1 cellular context compared by ENCODE assay signal in the genomic region with DNA sequence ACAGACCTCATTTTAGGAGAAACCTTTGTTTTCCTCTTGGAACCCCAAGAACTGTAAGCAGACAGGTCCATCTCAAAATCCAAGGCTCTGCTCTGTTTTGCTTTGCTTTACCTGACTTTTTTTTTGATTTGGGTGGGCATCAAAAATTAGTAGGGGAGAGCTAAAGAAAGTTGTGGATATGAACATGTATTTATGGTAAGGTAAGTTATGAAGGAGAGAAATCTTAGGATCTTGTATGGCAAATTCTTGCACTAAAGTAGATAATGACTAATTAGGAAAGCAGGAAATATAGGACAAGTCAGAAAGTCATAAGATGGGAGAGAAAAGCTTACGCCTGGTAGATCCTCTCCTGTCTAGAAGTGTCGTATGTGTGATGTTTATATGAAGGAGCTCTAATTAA.
TF ChIP-seq lines count a peak whose summit lies in the region.

No MANE protein-coding gene starts in this region.

TF ChIP-seq in K562, 482 proteins besides CTCF, POLR2A, EP300 and RAD21 (continued from another document):
- TF ChIP-seq, protein P1, sequence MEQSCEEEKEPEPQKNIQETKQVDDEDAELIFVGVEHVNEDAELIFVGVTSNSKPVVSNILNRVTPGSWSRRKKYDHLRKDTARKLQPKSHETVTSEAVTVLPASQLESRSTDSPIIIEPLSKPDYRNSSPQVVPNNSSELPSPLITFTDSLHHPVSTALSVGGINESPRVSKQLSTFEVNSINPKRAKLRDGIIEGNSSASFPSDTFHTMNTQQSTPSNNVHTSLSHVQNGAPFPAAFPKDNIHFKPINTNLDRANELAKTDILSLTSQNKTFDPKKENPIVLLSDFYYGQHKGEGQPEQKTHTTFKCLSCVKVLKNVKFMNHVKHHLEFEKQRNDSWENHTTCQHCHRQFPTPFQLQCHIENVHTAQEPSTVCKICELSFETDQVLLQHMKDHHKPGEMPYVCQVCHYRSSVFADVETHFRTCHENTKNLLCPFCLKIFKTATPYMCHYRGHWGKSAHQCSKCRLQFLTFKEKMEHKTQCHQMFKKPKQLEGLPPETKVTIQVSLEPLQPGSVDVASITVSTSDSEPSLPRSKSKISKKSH (CRISPR knock-in tag; IDR thresholded peaks at IDR 0.05) = no peak
- TF ChIP-seq, protein P2, sequence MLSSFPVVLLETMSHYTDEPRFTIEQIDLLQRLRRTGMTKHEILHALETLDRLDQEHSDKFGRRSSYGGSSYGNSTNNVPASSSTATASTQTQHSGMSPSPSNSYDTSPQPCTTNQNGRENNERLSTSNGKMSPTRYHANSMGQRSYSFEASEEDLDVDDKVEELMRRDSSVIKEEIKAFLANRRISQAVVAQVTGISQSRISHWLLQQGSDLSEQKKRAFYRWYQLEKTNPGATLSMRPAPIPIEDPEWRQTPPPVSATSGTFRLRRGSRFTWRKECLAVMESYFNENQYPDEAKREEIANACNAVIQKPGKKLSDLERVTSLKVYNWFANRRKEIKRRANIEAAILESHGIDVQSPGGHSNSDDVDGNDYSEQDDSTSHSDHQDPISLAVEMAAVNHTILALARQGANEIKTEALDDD (IDR thresholded peaks at IDR 0.05) = no peak
- TF ChIP-seq PTRF (tag; IDR thresholded peaks at IDR 0.05) (no peak), IRF2 (CRISPR knock-in tag; IDR thresholded peaks at IDR 0.05) (no peak), JUN (IDR thresholded peaks at IDR 0.05; ENCODE audit: borderline replicate concordance, low read depth, low read length) (no peak), JUN (CRISPR knock-in tag; IDR thresholded peaks at IDR 0.05; ENCODE audit: borderline replicate concordance) (no peak), ZNF224 (CRISPR knock-in tag; IDR thresholded peaks at IDR 0.05) (no peak), HDAC1 (IDR thresholded peaks at IDR 0.05) (peak in 1 of 2 experiments; percentile 80; a peak in 1 of 4 replicates), CBX5 (IDR thresholded peaks at IDR 0.05; ENCODE audit: borderline replicate concordance, low read depth) (no peak), NFXL1 (CRISPR knock-in tag; IDR thresholded peaks at IDR 0.05) (no peak), PPARD (CRISPR knock-in tag; IDR thresholded peaks at IDR 0.05) (no peak), ZNF197 (CRISPR knock-in tag; IDR thresholded peaks at IDR 0.05; ENCODE audit: low read depth) (no peak), MTA1 (IDR thresholded peaks at IDR 0.05; ENCODE audit: borderline replicate concordance) (no peak), NONO (IDR thresholded peaks at IDR 0.05; ENCODE audit: low read depth in 2 of 2, low read length in 1 of 2) (no peak), ZSCAN29 (IDR thresholded peaks at IDR 0.05) (no peak), MTF1 (CRISPR knock-in tag; IDR thresholded peaks at IDR 0.05; ENCODE audit: borderline replicate concordance) (no peak), SAFB2 (IDR thresholded peaks at IDR 0.05; ENCODE audit: borderline replicate concordance, low read depth, low read length, severe bottlenecking) (no peak), ZNF124 (CRISPR knock-in tag; IDR thresholded peaks at IDR 0.05) (no peak), ZBED1 (IDR thresholded peaks at IDR 0.05) (no peak), ARID2 (IDR thresholded peaks at IDR 0.05) (no peak), KHSRP (IDR thresholded peaks at IDR 0.05) (no peak), U2AF2 (optimal IDR thresholded peaks at IDR 0.05; ENCODE audit: low read depth, low read length) (no peak)
- TF ChIP-seq, protein P3, sequence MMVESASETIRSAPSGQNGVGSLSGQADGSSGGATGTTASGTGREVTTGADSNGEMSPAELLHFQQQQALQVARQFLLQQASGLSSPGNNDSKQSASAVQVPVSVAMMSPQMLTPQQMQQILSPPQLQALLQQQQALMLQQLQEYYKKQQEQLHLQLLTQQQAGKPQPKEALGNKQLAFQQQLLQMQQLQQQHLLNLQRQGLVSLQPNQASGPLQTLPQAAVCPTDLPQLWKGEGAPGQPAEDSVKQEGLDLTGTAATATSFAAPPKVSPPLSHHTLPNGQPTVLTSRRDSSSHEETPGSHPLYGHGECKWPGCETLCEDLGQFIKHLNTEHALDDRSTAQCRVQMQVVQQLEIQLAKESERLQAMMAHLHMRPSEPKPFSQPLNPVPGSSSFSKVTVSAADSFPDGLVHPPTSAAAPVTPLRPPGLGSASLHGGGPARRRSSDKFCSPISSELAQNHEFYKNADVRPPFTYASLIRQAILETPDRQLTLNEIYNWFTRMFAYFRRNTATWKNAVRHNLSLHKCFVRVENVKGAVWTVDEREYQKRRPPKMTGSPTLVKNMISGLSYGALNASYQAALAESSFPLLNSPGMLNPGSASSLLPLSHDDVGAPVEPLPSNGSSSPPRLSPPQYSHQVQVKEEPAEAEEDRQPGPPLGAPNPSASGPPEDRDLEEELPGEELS (CRISPR knock-in tag; IDR thresholded peaks at IDR 0.05; ENCODE audit: borderline replicate concordance) = no peak
- TF ChIP-seq, protein P4, sequence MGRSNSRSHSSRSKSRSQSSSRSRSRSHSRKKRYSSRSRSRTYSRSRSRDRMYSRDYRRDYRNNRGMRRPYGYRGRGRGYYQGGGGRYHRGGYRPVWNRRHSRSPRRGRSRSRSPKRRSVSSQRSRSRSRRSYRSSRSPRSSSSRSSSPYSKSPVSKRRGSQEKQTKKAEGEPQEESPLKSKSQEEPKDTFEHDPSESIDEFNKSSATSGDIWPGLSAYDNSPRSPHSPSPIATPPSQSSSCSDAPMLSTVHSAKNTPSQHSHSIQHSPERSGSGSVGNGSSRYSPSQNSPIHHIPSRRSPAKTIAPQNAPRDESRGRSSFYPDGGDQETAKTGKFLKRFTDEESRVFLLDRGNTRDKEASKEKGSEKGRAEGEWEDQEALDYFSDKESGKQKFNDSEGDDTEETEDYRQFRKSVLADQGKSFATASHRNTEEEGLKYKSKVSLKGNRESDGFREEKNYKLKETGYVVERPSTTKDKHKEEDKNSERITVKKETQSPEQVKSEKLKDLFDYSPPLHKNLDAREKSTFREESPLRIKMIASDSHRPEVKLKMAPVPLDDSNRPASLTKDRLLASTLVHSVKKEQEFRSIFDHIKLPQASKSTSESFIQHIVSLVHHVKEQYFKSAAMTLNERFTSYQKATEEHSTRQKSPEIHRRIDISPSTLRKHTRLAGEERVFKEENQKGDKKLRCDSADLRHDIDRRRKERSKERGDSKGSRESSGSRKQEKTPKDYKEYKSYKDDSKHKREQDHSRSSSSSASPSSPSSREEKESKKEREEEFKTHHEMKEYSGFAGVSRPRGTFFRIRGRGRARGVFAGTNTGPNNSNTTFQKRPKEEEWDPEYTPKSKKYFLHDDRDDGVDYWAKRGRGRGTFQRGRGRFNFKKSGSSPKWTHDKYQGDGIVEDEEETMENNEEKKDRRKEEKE (IDR thresholded peaks at IDR 0.05; ENCODE audit: borderline replicate concordance in 1 of 2, control insufficient read depth in 1 of 2, low read depth in 2 of 2, low read length in 1 of 2) = no peak
- TF ChIP-seq, protein P5, sequence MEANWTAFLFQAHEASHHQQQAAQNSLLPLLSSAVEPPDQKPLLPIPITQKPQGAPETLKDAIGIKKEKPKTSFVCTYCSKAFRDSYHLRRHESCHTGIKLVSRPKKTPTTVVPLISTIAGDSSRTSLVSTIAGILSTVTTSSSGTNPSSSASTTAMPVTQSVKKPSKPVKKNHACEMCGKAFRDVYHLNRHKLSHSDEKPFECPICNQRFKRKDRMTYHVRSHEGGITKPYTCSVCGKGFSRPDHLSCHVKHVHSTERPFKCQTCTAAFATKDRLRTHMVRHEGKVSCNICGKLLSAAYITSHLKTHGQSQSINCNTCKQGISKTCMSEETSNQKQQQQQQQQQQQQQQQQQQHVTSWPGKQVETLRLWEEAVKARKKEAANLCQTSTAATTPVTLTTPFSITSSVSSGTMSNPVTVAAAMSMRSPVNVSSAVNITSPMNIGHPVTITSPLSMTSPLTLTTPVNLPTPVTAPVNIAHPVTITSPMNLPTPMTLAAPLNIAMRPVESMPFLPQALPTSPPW (CRISPR knock-in tag; IDR thresholded peaks at IDR 0.05) = no peak
- TF ChIP-seq, protein P6, sequence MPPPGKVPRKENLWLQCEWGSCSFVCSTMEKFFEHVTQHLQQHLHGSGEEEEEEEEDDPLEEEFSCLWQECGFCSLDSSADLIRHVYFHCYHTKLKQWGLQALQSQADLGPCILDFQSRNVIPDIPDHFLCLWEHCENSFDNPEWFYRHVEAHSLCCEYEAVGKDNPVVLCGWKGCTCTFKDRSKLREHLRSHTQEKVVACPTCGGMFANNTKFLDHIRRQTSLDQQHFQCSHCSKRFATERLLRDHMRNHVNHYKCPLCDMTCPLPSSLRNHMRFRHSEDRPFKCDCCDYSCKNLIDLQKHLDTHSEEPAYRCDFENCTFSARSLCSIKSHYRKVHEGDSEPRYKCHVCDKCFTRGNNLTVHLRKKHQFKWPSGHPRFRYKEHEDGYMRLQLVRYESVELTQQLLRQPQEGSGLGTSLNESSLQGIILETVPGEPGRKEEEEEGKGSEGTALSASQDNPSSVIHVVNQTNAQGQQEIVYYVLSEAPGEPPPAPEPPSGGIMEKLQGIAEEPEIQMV (tag; conservative IDR thresholded peaks at IDR 0.05; ENCODE audit: low read depth) = no peak
TF ChIP-seq in K562: peak in this region for 5.
